Comparison of ENCODE assay signal across 15 cellular contexts in the genomic region with DNA sequence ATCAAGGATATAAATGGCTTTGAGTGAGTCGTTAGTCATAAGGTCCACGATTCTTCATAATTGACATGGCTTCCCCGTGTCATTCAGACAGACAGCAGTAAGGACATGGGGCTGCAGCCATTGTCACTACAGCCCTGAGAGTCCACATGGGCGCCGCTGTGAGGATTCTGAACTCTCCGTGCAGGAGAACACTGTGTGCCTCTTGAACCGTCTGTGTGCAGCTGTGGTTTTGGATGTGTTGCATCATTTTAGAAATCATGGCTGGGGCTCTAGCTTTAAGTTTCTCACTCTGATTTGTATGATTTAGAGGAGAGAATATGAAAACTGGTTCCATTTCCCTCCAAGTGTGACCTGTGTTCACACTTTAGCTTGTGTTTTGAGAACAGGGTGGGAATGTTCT. TPM values are rescaled to one million over a fixed set of nuclear protein-coding genes. Genes with fewer than 3 reads are reported as not detected.
DNase-seq lines count a peak whose midpoint lies in the region; ATAC-seq and TF ChIP-seq lines count a peak whose summit lies in the region.
"Had no signal": no experiment of that assay in that cellular context is flagged by ENCODE, and none has a peak within 500 bp of the region (broad histone marks: within the 10 kb centered on the region; RNA-seq: fewer than 3 reads in every experiment).

No MANE protein-coding gene starts in this region.

- ATAC-seq in PC-3, result no peak

- no peaks in the 10 kb centered on the region for H3K36me3 ChIP-seq in PC-3 (ENCODE audit: low read depth, low read length)
- H3K36me3 ChIP-seq: tibial nerve had no signal

- H3K9me2 ChIP-seq in PC-3 (replicated peaks; ENCODE audit: low read length), result no peaks in the 10 kb centered on the region

- intact Hi-C loops in PC-3 (cut with micrococcal nuclease), result no loop called here

- POLR2A ChIA-PET in PC-3 (lab: Charles Lee; ENCODE audit: unreplicated experiment), result no interaction called here

- peak overlapping the region; percentile 89 for H3K27ac Mint-ChIP-seq in chondrocyte (ENCODE audit: unreplicated experiment)
- H3K27ac Mint-ChIP-seq: CD14-positive monocyte, progenitor cell of endocrine pancreas had no signal

- TF ChIP-seq CTCF in PC-3 (conservative IDR thresholded peaks at IDR 0.05; ENCODE audit: low read depth, low read length) (no peak), chondrocyte (IDR thresholded peaks at IDR 0.05) (no peak)

- H3K27ac ChIP-seq in PC-3 (ENCODE audit: low read length), result no peak overlapping the region
- H3K27ac ChIP-seq in temporal lobe (ENCODE audit: low read depth, low read length), result peak overlapping the region; percentile 92

- H3K9me3 Mint-ChIP-seq in chondrocyte (ENCODE audit: low read depth), result peaks cover 3% of the 10 kb centered on the region

- CTCF ChIA-PET in PC-3 (lab: Charles Lee), result no interaction called here

- H3K9me3 ChIP-seq in PC-3 (ENCODE audit: low read length), result no peaks in the 10 kb centered on the region
- H3K9me3 ChIP-seq: tibial nerve had no signal

- H3K4me3 Mint-ChIP-seq in chondrocyte (ENCODE audit: unreplicated experiment), result no peak overlapping the region
- H3K4me3 Mint-ChIP-seq: CD14-positive monocyte had no signal

- no peaks in the 10 kb centered on the region for H3K27me3 ChIP-seq in PC-3 (ENCODE audit: low read length)
- H3K27me3 ChIP-seq: tibial nerve had no signal

- H3K4me3 ChIP-seq in PC-3 (ENCODE audit: low read length), result no peak overlapping the region
- H3K4me3 ChIP-seq: tibial nerve had no signal

- DNase-seq in PC-3, result no peak
- no peak for DNase-seq in chondrocyte (ENCODE audit: low spot score)
- DNase-seq in midbrain (lab: John Stamatoyannopoulos, UW), result peak; percentile 52
- no peak for DNase-seq in activated effector memory CD4-positive, alpha-beta T cell treated with Interleukin-2 at 50 U/mL for 16 hours
- no peak for DNase-seq in CD1c-positive myeloid dendritic cell (ENCODE audit: extremely low spot score)
- DNase-seq in HuH-7 (ENCODE audit: low spot score), result no peak
- DNase-seq: aorta; EL; NCI-H146; NCI-H748 treated with DMSO at 0.1 percent for 48 hours; stimulated activated CD4-positive, alpha-beta T cell treated with anti-CD3 and anti-CD28 coated beads, Interleukin-1b, Interleukin-23, amount 100 ng/mL, for 48 hours had no signal

- H3K79me2 ChIP-seq in PC-3 (ENCODE audit: low read length), result no peaks in the 10 kb centered on the region

- no peak overlapping the region for H3K4me2 ChIP-seq in PC-3 (ENCODE audit: low read length)

- H3K4me1 ChIP-seq in PC-3 (ENCODE audit: insufficient read depth, low read length), result no peaks in the 10 kb centered on the region

- H3F3A ChIP-seq in PC-3 (ENCODE audit: low read length, unreplicated experiment), result no peaks in the 10 kb centered on the region

- no peaks in the 10 kb centered on the region for H4K20me1 ChIP-seq in PC-3 (ENCODE audit: low read length)

- H3K27me3 Mint-ChIP-seq in chondrocyte (ENCODE audit: low read depth), result no peaks in the 10 kb centered on the region
- H3K27me3 Mint-ChIP-seq: progenitor cell of endocrine pancreas had no signal

- peak overlapping the region; percentile 6; the same call in 1 of the 2 replicates for H2AFZ ChIP-seq in PC-3 (ENCODE audit: low read length)

- H3K4me1 Mint-ChIP-seq in chondrocyte (ENCODE audit: low read depth), result peaks cover 20% of the 10 kb centered on the region
- H3K4me1 Mint-ChIP-seq: CD14-positive monocyte had no signal

- H3K36me3 Mint-ChIP-seq in chondrocyte (ENCODE audit: low read depth), result no peaks in the 10 kb centered on the region
- H3K36me3 Mint-ChIP-seq: CD14-positive monocyte had no signal

- no TSS peak for BruUV-seq in PC-3 (replicated peaks; lab: Mats Ljungman, UMichigan)

- no peak overlapping the region for H3K9ac ChIP-seq in PC-3 (ENCODE audit: low read length)

RNA-seq across cellular contexts. Expression of gene NPAS3, which starts 47.2 kb away (rescaled TPM):
- 0.36 and 1.2 TPM in 2 replicates for total RNA-seq in PC-3 (2014; rRNA removed)
- total RNA-seq in chondrocyte, result 1.6 to 5.7 TPM (median 2.6 TPM) in 3 replicates
- 24.1 TPM for total RNA-seq in temporal lobe
